13 cellular contexts compared by ENCODE assay signal in the genomic region with DNA sequence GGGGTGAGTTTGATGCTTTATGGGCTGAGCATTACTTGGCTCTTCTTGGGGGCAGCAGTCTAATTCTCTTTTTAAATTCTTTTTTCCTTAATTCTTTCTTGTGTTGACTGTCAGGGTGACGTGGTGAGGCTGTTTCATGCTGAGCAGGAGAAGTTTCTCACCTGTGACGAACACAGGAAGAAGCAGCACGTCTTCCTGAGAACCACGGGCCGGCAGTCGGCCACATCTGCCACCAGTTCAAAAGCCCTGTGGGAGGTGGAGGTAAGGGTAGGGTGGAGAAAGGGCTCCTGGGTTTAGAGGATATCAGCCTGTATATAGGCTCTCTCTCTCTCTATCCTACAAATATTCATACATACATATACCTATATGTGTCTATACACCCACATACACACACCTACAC.
"Had no signal": no experiment of that assay in that cellular context is flagged by ENCODE, and none has a peak within 500 bp of the region (broad histone marks: within the 10 kb centered on the region; RNA-seq: fewer than 3 reads in every experiment).

No MANE protein-coding gene starts in this region.

- H3K9me3 ChIP-seq: adrenal gland, psoas muscle, SK-N-SH had no signal

- ATAC-seq: left ventricle myocardium superior, psoas muscle had no signal

- H3K4me1 ChIP-seq: adrenal gland, psoas muscle had no signal

- H3K27ac ChIP-seq: adrenal gland, epithelial cell of prostate, psoas muscle had no signal

- DNase-seq: adrenal gland; central memory CD4-positive, alpha-beta T cell; cortex of kidney; effector CD8-positive, alpha-beta T cell; left ventricle myocardium superior; mesenchymal stem cell; psoas muscle; SK-N-SH; stimulated activated CD4-positive, alpha-beta T cell treated with anti-CD3 and anti-CD28 coated beads, Interleukin-12 subunit alpha, Interleukin-12 subunit beta, amount 100 ng/mL, for 4 hours; stimulated activated CD4-positive, alpha-beta T cell treated with anti-CD3 and anti-CD28 coated beads, Interleukin-4, amount 100 ng/mL, for 4 hours; trophoblast cell had no signal

- H3K27ac Mint-ChIP-seq: activated T-helper 2 cell treated with anti-CD3 and anti-CD28 coated beads, Interferon-gamma antibody, Interleukin-2, Interleukin-4, amounts not matched to agents 10 μg/mL and 5 μg/mL and 100 μg/mL, durations not matched to agents 14 hours and 24 hours and 36 hours had no signal

- H3K4me3 ChIP-seq: adrenal gland, psoas muscle had no signal

- H3K9me3 Mint-ChIP-seq: activated T-helper 2 cell treated with anti-CD3 and anti-CD28 coated beads, Interferon-gamma antibody, Interleukin-2, Interleukin-4, amounts not matched to agents 10 μg/mL and 5 μg/mL and 100 μg/mL, durations not matched to agents 14 hours and 24 hours and 36 hours had no signal

- H3K27me3 ChIP-seq: adrenal gland had no signal
